Comparison of ENCODE assay signal across 19 cellular contexts in genomic region chr12:12461923-12462315, GRCh38.
DNase-seq lines count a peak whose midpoint lies in the region; ATAC-seq and TF ChIP-seq lines count a peak whose summit lies in the region.
"Had no signal": no experiment of that assay in that cellular context is flagged by ENCODE, and none has a peak within 500 bp of the region (broad histone marks: within the 10 kb centered on the region; RNA-seq: fewer than 3 reads in every experiment).

No MANE protein-coding gene starts in this region.

- no peaks in the 10 kb centered on the region for H3K27me3 Mint-ChIP-seq in activated CD8-positive, alpha-beta memory T cell treated with anti-CD3 and anti-CD28 coated beads, Interleukin-2, amount 10 ng/mL, durations not matched to agents 7 days and 5 days
- no peaks in the 10 kb centered on the region for H3K27me3 Mint-ChIP-seq in T-cell
- no peaks in the 10 kb centered on the region for H3K27me3 Mint-ChIP-seq in activated naive CD4-positive, alpha-beta T cell treated with anti-CD3 and anti-CD28 coated beads, Interleukin-2, amount 50 U/mL, for 24 hours

- peak overlapping the region; percentile 93 for H3K27ac Mint-ChIP-seq in activated CD8-positive, alpha-beta memory T cell treated with anti-CD3 and anti-CD28 coated beads, Interleukin-2, amount 10 ng/mL, durations not matched to agents 7 days and 5 days
- H3K27ac Mint-ChIP-seq in T-cell: peak overlapping the region; percentile 86 to 87
- peak overlapping the region; percentile 57 for H3K27ac Mint-ChIP-seq in activated naive CD4-positive, alpha-beta T cell treated with anti-CD3 and anti-CD28 coated beads, Interleukin-2, amount 50 U/mL, for 24 hours
- H3K27ac Mint-ChIP-seq: CD14-positive monocyte had no signal

- H3K4me1 ChIP-seq in prostate gland (replicated peaks): no peaks in the 10 kb centered on the region
- H3K4me1 ChIP-seq: body of pancreas had no signal

- ATAC-seq in activated CD8-positive, alpha-beta memory T cell treated with anti-CD3 and anti-CD28 coated beads, Interleukin-2, amount 10 ng/mL, durations not matched to agents 7 days and 5 days: peak; percentile 57
- ATAC-seq in T-cell (replicated peaks in 1 of 4): no peak
- ATAC-seq in GM18909 (IDR thresholded peaks at IDR 0.05; ENCODE audit: poor library complexity, unreplicated experiment): no peak
- ATAC-seq: body of pancreas, gastroesophageal sphincter, left ventricle myocardium superior had no signal

- peaks cover 73% of the 10 kb centered on the region for H3K4me1 Mint-ChIP-seq in activated CD8-positive, alpha-beta memory T cell treated with anti-CD3 and anti-CD28 coated beads, Interleukin-2, amount 10 ng/mL, durations not matched to agents 7 days and 5 days
- peaks cover 49 to 77% (median 69%) of the 10 kb centered on the region in 3 donors for H3K4me1 Mint-ChIP-seq in T-cell
- H3K4me1 Mint-ChIP-seq in activated naive CD4-positive, alpha-beta T cell treated with anti-CD3 and anti-CD28 coated beads, Interleukin-2, amount 50 U/mL, for 24 hours: peaks cover 59% of the 10 kb centered on the region

- intact Hi-C loops in prostate gland (cut with DNase I): no loop called here

- 90% methylated on average over 5 of the region's 5 CpGs for WGBS in prostate gland

- peak; percentile 64 for DNase-seq in activated CD8-positive, alpha-beta memory T cell treated with anti-CD3 and anti-CD28 coated beads, Interleukin-2, amount 10 ng/mL, durations not matched to agents 7 days and 5 days
- no peak for DNase-seq in activated CD8-positive, alpha-beta memory T cell treated with anti-CD3 and anti-CD28 coated beads, Interleukin-2, amount 50 U/mL, for 48 hours
- DNase-seq in T-cell (no peak), WERI-Rb-1 (no peak), prostate gland (ENCODE audit: low spot score) (no peak)
- peak; percentile 22 to 53 for DNase-seq in stimulated activated CD8-positive, alpha-beta memory T cell treated with anti-CD3 and anti-CD28 coated beads, Interleukin-15, amount 100 ng/mL, for 48 hours (ENCODE audit: low read depth in 2 of 2)
- DNase-seq: body of pancreas, cortex of kidney, DND-41, left ventricle myocardium superior, NCI-H2029, NCI-H524 treated with DMSO at 0.1 percent for 48 hours, ovary, PC-9 had no signal

- no peak overlapping the region for H3K27ac ChIP-seq in WERI-Rb-1
- no peak overlapping the region for H3K27ac ChIP-seq in prostate gland
- H3K27ac ChIP-seq: body of pancreas, gastroesophageal sphincter, ovary, PC-9, SK-N-MC had no signal

- no peak for TF ChIP-seq CTCF in WERI-Rb-1 (IDR thresholded peaks at IDR 0.05; ENCODE audit: low read depth, low read length)
- TF ChIP-seq CTCF in prostate gland (IDR thresholded peaks at IDR 0.05): no peak

- no peak for TF ChIP-seq POLR2A in prostate gland (IDR thresholded peaks at IDR 0.05)

- peaks cover 13% of the 10 kb centered on the region for H3K36me3 Mint-ChIP-seq in activated CD8-positive, alpha-beta memory T cell treated with anti-CD3 and anti-CD28 coated beads, Interleukin-2, amount 10 ng/mL, durations not matched to agents 7 days and 5 days
- peaks cover 30% of the 10 kb centered on the region for H3K36me3 Mint-ChIP-seq in T-cell
- peaks cover 7% of the 10 kb centered on the region for H3K36me3 Mint-ChIP-seq in activated naive CD4-positive, alpha-beta T cell treated with anti-CD3 and anti-CD28 coated beads, Interleukin-2, amount 50 U/mL, for 24 hours

- H3K4me3 ChIP-seq in WERI-Rb-1 (ENCODE audit: low read depth, low read length) (no peak overlapping the region), prostate gland (no peak overlapping the region)
- H3K4me3 ChIP-seq: body of pancreas, gastroesophageal sphincter, ovary, PC-9, SK-N-MC had no signal

- CTCF ChIA-PET in activated CD8-positive, alpha-beta memory T cell treated with anti-CD3 and anti-CD28 coated beads, Interleukin-2, amount 10 ng/mL, durations not matched to agents 7 days and 5 days (lab: Charles Lee): interaction anchor here (1.1 to 2.8 kb wide), 7 partner anchors 10 to 102 kb away, joined by 3 to 21 read pairs (median 4); no protein-coding TSS in a partner anchor
- CTCF ChIA-PET in T-cell (lab: Charles Lee): interaction anchor here in 1 of 2 donors (0.5 to 0.7 kb wide), 3 partner anchors 13 to 103 kb away, joined by 3 to 4 read pairs (median 4); no protein-coding TSS in a partner anchor

- POLR2A ChIA-PET in T-cell (lab: Charles Lee): interaction anchor here (1.0 to 1.1 kb wide), 2 partner anchors 19 to 20 kb away, joined by 4 to 5 read pairs; no protein-coding TSS in a partner anchor

- no peaks in the 10 kb centered on the region for H3K36me3 ChIP-seq in WERI-Rb-1
- H3K36me3 ChIP-seq in prostate gland: no peaks in the 10 kb centered on the region
- H3K36me3 ChIP-seq: ovary had no signal

- H3K4me3 Mint-ChIP-seq in activated CD8-positive, alpha-beta memory T cell treated with anti-CD3 and anti-CD28 coated beads, Interleukin-2, amount 10 ng/mL, durations not matched to agents 7 days and 5 days: peak overlapping the region; percentile 66
- H3K4me3 Mint-ChIP-seq in T-cell: no peak overlapping the region
- H3K4me3 Mint-ChIP-seq in activated naive CD4-positive, alpha-beta T cell treated with anti-CD3 and anti-CD28 coated beads, Interleukin-2, amount 50 U/mL, for 24 hours: peak overlapping the region; percentile 75
- H3K4me3 Mint-ChIP-seq: CD14-positive monocyte had no signal

- H3K9me3 Mint-ChIP-seq in activated CD8-positive, alpha-beta memory T cell treated with anti-CD3 and anti-CD28 coated beads, Interleukin-2, amount 10 ng/mL, durations not matched to agents 7 days and 5 days (ENCODE audit: low read depth): no peaks in the 10 kb centered on the region
- no peaks in the 10 kb centered on the region for H3K9me3 Mint-ChIP-seq in T-cell
- no peaks in the 10 kb centered on the region for H3K9me3 Mint-ChIP-seq in activated naive CD4-positive, alpha-beta T cell treated with anti-CD3 and anti-CD28 coated beads, Interleukin-2, amount 50 U/mL, for 24 hours

- H3K9me3 ChIP-seq in WERI-Rb-1 (ENCODE audit: severe bottlenecking) (no peaks in the 10 kb centered on the region), prostate gland (no peaks in the 10 kb centered on the region)
- H3K9me3 ChIP-seq: body of pancreas, gastroesophageal sphincter, ovary had no signal

- H3K27me3 ChIP-seq in WERI-Rb-1 (ENCODE audit: insufficient read depth, low read depth, severe bottlenecking) (no peaks in the 10 kb centered on the region), prostate gland (replicated peaks; ENCODE audit: insufficient read depth) (no peaks in the 10 kb centered on the region)
- H3K27me3 ChIP-seq: body of pancreas, gastroesophageal sphincter, ovary had no signal

Comparison
In these comparisons a context has a peak if more than half of its experiments do, and no peak if none do; other contexts are left out.
1. DNase-seq: peak in activated CD8-positive, alpha-beta memory T cell treated with anti-CD3 and anti-CD28 coated beads, Interleukin-2, amount 10 ng/mL, durations not matched to agents 7 days and 5 days (single experiment) and stimulated activated CD8-positive, alpha-beta memory T cell treated with anti-CD3 and anti-CD28 coated beads, Interleukin-15, amount 100 ng/mL, for 48 hours (2 of 2); none in activated CD8-positive, alpha-beta memory T cell treated with anti-CD3 and anti-CD28 coated beads, Interleukin-2, amount 50 U/mL, for 48 hours (single experiment), T-cell (0 of 34), WERI-Rb-1 (single experiment) and prostate gland (single experiment).
2. H3K4me3 Mint-ChIP-seq: peak in activated CD8-positive, alpha-beta memory T cell treated with anti-CD3 and anti-CD28 coated beads, Interleukin-2, amount 10 ng/mL, durations not matched to agents 7 days and 5 days (single experiment) and activated naive CD4-positive, alpha-beta T cell treated with anti-CD3 and anti-CD28 coated beads, Interleukin-2, amount 50 U/mL, for 24 hours (single experiment); none in T-cell (0 of 3).
3. Peak in every context shown above with its lines, with median percentiles within 50 percentile points of each other: H3K27ac Mint-ChIP-seq.